ENCODE assay signal across 21 cellular contexts in the genomic region with DNA sequence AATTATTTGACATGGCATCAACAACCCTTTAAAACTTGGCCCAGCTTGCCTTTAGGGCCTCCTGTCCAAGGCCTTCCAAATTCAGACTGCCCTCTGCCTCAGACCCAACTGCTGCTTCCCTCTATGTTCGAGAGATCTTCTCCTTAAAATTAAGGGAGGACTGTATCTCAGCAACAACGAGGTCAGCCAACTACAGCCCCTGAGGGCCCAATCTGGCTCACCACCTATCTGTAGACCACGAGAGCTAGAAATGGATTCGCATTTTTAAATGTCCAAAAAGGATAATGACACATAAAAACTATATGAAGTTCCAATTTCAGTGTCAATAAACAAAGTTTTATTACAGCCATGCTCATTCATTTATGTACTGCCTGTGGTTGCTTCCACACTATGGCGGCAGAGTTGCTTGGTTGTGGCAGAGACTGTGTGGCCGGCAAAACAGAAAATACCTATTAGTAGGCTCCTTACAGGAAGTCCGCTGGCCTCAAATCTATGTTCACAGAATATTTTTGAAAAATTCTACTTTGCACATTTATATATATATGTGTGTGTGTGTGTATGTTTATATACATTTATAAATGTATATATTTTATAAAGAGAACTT.
"Had no signal": no experiment of that assay in that cellular context is flagged by ENCODE, and none has a peak within 500 bp of the region (broad histone marks: within the 10 kb centered on the region; RNA-seq: fewer than 3 reads in every experiment).

No MANE protein-coding gene starts in this region.

- H3K27ac ChIP-seq: PC-9 had no signal

- H2AFZ ChIP-seq: PC-9 had no signal

- FAIRE-seq: TTC549 had no signal

- H3K4me2 ChIP-seq: PC-9 had no signal

- ATAC-seq: activated T-cell treated with anti-CD3 and anti-CD28 coated beads, Interleukin-2, amount 50 U/mL, for 4 hours; T-helper 17 cell had no signal

- DNase-seq: activated B cell treated with CpG ODN at 0.5 μM for 24 hours; activated CD4-positive, alpha-beta T cell treated with anti-CD3 and anti-CD28 coated beads for 1 hour; activated CD4-positive, alpha-beta T cell treated with anti-CD3 and anti-CD28 coated beads, Interleukin-2, amount 10 ng/mL, durations not matched to agents 24 days and 14 days; activated CD4-positive, alpha-beta T cell treated with anti-CD3 and anti-CD28 coated beads, Interleukin-2, amount 50 U/mL, for 48 hours; activated gamma-delta T cell; activated naive CD4-positive, alpha-beta T cell treated with anti-CD3 and anti-CD28 coated beads for 36 hours; activated T-cell treated with anti-CD3 and anti-CD28 coated beads, Interleukin-2, amount 50 U/mL, for 4 hours; MM.1S; NCI-H1105; NCI-H1436; NCI-H1694 treated with DMSO at 0.1 percent for 48 hours; NCI-H2029 treated with DMSO at 0.1 percent for 48 hours; NCI-H345; NCI-H510A; NCI-H526 treated with DMSO at 0.1 percent for 48 hours; NCI-H82; PC-9; SIG-M5; T-helper 17 cell; T-helper 9 cell had no signal

- H3K4me3 ChIP-seq: PC-9 had no signal
